Comparison of ENCODE assay signal across 10 cellular contexts in the genomic region with DNA sequence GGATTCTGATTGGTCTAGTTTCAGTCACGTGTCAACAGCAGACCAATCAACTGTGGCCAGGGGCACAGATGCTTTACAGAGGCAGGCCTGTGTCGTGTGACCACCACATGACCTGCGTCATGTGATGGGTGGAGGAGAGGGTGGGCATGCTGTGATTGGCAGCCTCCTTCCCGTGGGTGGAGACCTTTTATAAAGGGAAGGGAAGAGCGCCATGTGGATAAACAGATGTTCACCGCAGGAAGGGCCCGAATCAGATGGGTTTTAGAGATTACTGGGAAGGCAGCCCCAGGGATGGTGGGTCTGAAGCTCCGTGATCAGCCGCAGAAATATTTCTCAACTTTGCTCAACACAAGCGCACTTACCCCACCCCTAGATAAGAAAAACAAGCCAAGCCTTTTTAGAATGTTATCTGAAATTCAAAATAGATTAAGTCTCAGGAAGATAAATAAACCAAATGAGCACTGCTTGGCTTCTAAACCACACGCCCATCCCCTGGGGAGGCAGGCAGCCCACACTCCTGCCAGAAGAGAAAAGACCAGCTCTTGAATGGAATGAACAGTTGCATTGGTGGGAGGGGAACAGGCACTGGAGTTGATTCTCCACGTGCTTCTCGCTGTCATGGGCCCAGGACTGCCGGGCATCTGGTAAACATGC. TPM values are rescaled to one million over a fixed set of nuclear protein-coding genes. Genes with fewer than 3 reads are reported as not detected.
A peak's percentile ranks its signal among the peaks of the same experiment; 100 is the strongest.
DNase-seq lines count a peak whose midpoint lies in the region; ATAC-seq and TF ChIP-seq lines count a peak whose summit lies in the region.
"Had no signal": no experiment of that assay in that cellular context is flagged by ENCODE, and none has a peak within 500 bp of the region (broad histone marks: within the 10 kb centered on the region; RNA-seq: fewer than 3 reads in every experiment).

No MANE protein-coding gene starts in this region.

- intact Hi-C loops in Right ventricle myocardium inferior (cut with DNase I) (loop anchor here (5.0 kb wide), 1 partner anchor 77 kb away; the partner anchor contains the start of gene ANKRD33B), cardiac septum (cut with DNase I) (no loop called here), vagina (cut with DNase I) (no loop called here)

- TF ChIP-seq CTCF in vagina (IDR thresholded peaks at IDR 0.05), result no peak

- DNase-seq in Right ventricle myocardium inferior (ENCODE audit: missing footprints) (peak; percentile 77), cardiac septum (ENCODE audit: low spot score) (no peak), amniotic stem cell (lab: John Stamatoyannopoulos, UW) (peak; percentile 93), iris pigment epithelial cell (ENCODE audit: low read depth) (peak; percentile 97), vagina (ENCODE audit: extremely low spot score in 2 of 2) (no peak), medulla oblongata (ENCODE audit: extremely low spot score) (no peak)
- DNase-seq in stimulated activated CD4-positive, alpha-beta T cell treated with anti-CD3 and anti-CD28 coated beads, Interleukin-4, amount 100 ng/mL, for 24 hours, result no peak
- DNase-seq: naive B cell had no signal

- no peaks in the 10 kb centered on the region for H3K27me3 ChIP-seq in vagina

- ATAC-seq in Right ventricle myocardium inferior (peak; percentile 82), GM19328 (IDR thresholded peaks at IDR 0.05; ENCODE audit: unreplicated experiment) (no peak)

- no peak overlapping the region for H3K4me3 ChIP-seq in vagina

- no peak for TF ChIP-seq POLR2A in vagina (IDR thresholded peaks at IDR 0.05)

- H3K36me3 ChIP-seq in vagina, result no peaks in the 10 kb centered on the region

- peak overlapping the region; percentile 0 for H3K27ac ChIP-seq in vagina
- H3K27ac ChIP-seq: C4-2B had no signal

- peaks cover 5% of the 10 kb centered on the region for H3K4me1 ChIP-seq in vagina

- no peaks in the 10 kb centered on the region for H3K9me3 ChIP-seq in vagina

RNA-seq across cellular contexts. Expression of gene ROPN1L, which starts 43.6 kb away (rescaled TPM):
- total RNA-seq in Right ventricle myocardium inferior (not detected), cardiac septum (0.43 TPM), vagina (4.2 TPM)

Comparison
In these comparisons a context has a peak if more than half of its experiments do, and no peak if none do; other contexts are left out.
1. DNase-seq: peak in Right ventricle myocardium inferior (single experiment), amniotic stem cell (single experiment) and iris pigment epithelial cell (single experiment); none in cardiac septum (single experiment), vagina (0 of 2), medulla oblongata (single experiment) and stimulated activated CD4-positive, alpha-beta T cell treated with anti-CD3 and anti-CD28 coated beads, Interleukin-4, amount 100 ng/mL, for 24 hours (single experiment).